In genomic region chr22:36295247-36295646, GRCh38 we compare ENCODE assay signal across 32 cellular contexts. TPM values are rescaled to one million over a fixed set of nuclear protein-coding genes. Genes with fewer than 3 reads are reported as not detected.
DNase-seq lines count a peak whose midpoint lies in the region; ATAC-seq, FAIRE-seq and TF ChIP-seq lines count a peak whose summit lies in the region.
"Had no signal": no experiment of that assay in that cellular context is flagged by ENCODE, and none has a peak within 500 bp of the region (broad histone marks: within the 10 kb centered on the region; RNA-seq: fewer than 3 reads in every experiment).

No MANE protein-coding gene starts in this region.

- no peak for TF ChIP-seq EP300 in HepG2 (IDR thresholded peaks at IDR 0.05; ENCODE audit: low read depth in 2 of 2, low read length in 2 of 2)
- TF ChIP-seq EP300 in HepG2 (CRISPR knock-in tag; IDR thresholded peaks at IDR 0.05; ENCODE audit: borderline replicate concordance) = no peak

- DNase-seq in MCF 10A (ENCODE audit: unreplicated experiment) (no peak), mammary epithelial cell (no peak), HepG2 (ENCODE audit: low spot score) (no peak), foreskin fibroblast (no peak), NCI-H526 (lab: John Stamatoyannopoulos, UW) (no peak)
- no peak for DNase-seq in stimulated activated naive B cell treated with anti-CD40 and anti-IgM and Interleukin-4, amounts not matched to agents 10 μg/mL and 1 μg/mL and 100 μg/mL, for 72 hours
- DNase-seq: activated effector memory CD4-positive, alpha-beta T cell treated with Interleukin-2 at 50 U/mL for 16 hours; amygdala; Caco-2; esophagus squamous epithelium; GDM1; hippocampal formation; immature natural killer cell; natural killer cell; NCI-H1105; NCI-H187 treated with DMSO at 0.1 percent for 48 hours; NCI-H2171 treated with DMSO at 0.1 percent for 48 hours; NCI-H524; PC-9; SIG-M5; stimulated activated CD4-positive, alpha-beta T cell treated with anti-CD3 and anti-CD28 coated beads, Interleukin-2, amount 100 ng/mL, for 24 hours; SW 1271; upper lobe of left lung had no signal

- peaks cover 82% of the 10 kb centered on the region for H3K79me2 ChIP-seq in mammary epithelial cell (ENCODE audit: insufficient read depth, low read length)
- H3K79me2 ChIP-seq in HepG2 (ENCODE audit: insufficient read depth, low read length) = no peaks in the 10 kb centered on the region

- H3K36me3 ChIP-seq in mammary epithelial cell (ENCODE audit: insufficient read depth, low read length) = peaks cover 71% of the 10 kb centered on the region
- peaks cover 70 to 87% of the 10 kb centered on the region in 2 experiments for H3K36me3 ChIP-seq in HepG2 (replicated peaks in 1 of 2; ENCODE audit: control insufficient read depth in 1 of 2, insufficient read depth in 2 of 2, low read length in 2 of 2)

- TF ChIP-seq CTCF in MCF 10A (IDR thresholded peaks at IDR 0.05; ENCODE audit: unreplicated experiment) (no peak), mammary epithelial cell (conservative IDR thresholded peaks at IDR 0.05 in 1 of 2, IDR thresholded peaks at IDR 0.05 in 1 of 2; ENCODE audit: extremely low read depth in 1 of 2, insufficient read depth in 1 of 2, low read depth in 1 of 2, low read length in 2 of 2) (no peak), HepG2 (CRISPR knock-in tag; IDR thresholded peaks at IDR 0.05) (no peak), foreskin fibroblast (IDR thresholded peaks at IDR 0.05; ENCODE audit: low read depth, low read length) (no peak)

- ATAC-seq in activated T-helper 17 cell treated with anti-CD3 and anti-CD28 coated beads, Interleukin-2, amount 50 U/mL, for 72 hours (replicated peaks) = no peak
- ATAC-seq in HepG2 = no peak
- no peak for ATAC-seq in stimulated activated naive B cell treated with anti-CD40 and anti-IgM and Interleukin-4, amounts not matched to agents 10 μg/mL and 1 μg/mL and 100 μg/mL, for 72 hours (replicated peaks)
- no peak for ATAC-seq in HG03097 (IDR thresholded peaks at IDR 0.05; ENCODE audit: low FRiP score, unreplicated experiment)
- ATAC-seq: left lobe of liver, natural killer cell had no signal

- H3K36me3 Mint-ChIP-seq in MCF 10A (ENCODE audit: insufficient read depth, unreplicated experiment) = peaks cover 91% of the 10 kb centered on the region
- H3K36me3 Mint-ChIP-seq in activated T-helper 17 cell treated with anti-CD3 and anti-CD28 coated beads, Interleukin-2, amount 50 U/mL, for 72 hours (ENCODE audit: low read depth) = peaks cover 96% of the 10 kb centered on the region
- peaks cover 63 to 74% of the 10 kb centered on the region in 2 donors for H3K36me3 Mint-ChIP-seq in stimulated activated naive B cell treated with anti-CD40 and anti-IgM and Interleukin-4, amounts not matched to agents 10 μg/mL and 1 μg/mL and 100 μg/mL, for 72 hours

- H3K9me3 ChIP-seq in mammary epithelial cell (replicated peaks; ENCODE audit: insufficient read depth, low read length) (no peaks in the 10 kb centered on the region), HepG2 (ENCODE audit: low read length) (no peaks in the 10 kb centered on the region)
- H3K9me3 ChIP-seq: Caco-2, esophagus squamous epithelium, upper lobe of left lung had no signal

- H3K4me3 Mint-ChIP-seq in MCF 10A (ENCODE audit: unreplicated experiment) = no peak overlapping the region
- H3K4me3 Mint-ChIP-seq in activated T-helper 17 cell treated with anti-CD3 and anti-CD28 coated beads, Interleukin-2, amount 50 U/mL, for 72 hours = no peak overlapping the region
- no peak overlapping the region for H3K4me3 Mint-ChIP-seq in stimulated activated naive B cell treated with anti-CD40 and anti-IgM and Interleukin-4, amounts not matched to agents 10 μg/mL and 1 μg/mL and 100 μg/mL, for 72 hours
- H3K4me3 Mint-ChIP-seq: immature natural killer cell, mesothelial cell of epicardium, natural killer cell had no signal

- no peak for TF ChIP-seq POLR2A in HepG2 (IDR thresholded peaks at IDR 0.05; ENCODE audit: insufficient read depth in 1 of 2, low read depth in 2 of 2, low read length in 2 of 2)

- intact Hi-C loops in MCF 10A (cut with micrococcal nuclease) = no loop called here
- intact Hi-C loops in mammary epithelial cell (cut with micrococcal nuclease) = no loop called here
- intact Hi-C loops in HepG2 (cut with micrococcal nuclease; ENCODE audit: unreplicated experiment) = no loop called here

- H3K4me1 Mint-ChIP-seq in MCF 10A (ENCODE audit: insufficient read depth, unreplicated experiment) = no peaks in the 10 kb centered on the region
- H3K4me1 Mint-ChIP-seq in activated T-helper 17 cell treated with anti-CD3 and anti-CD28 coated beads, Interleukin-2, amount 50 U/mL, for 72 hours = peaks cover 9% of the 10 kb centered on the region
- H3K4me1 Mint-ChIP-seq in stimulated activated naive B cell treated with anti-CD40 and anti-IgM and Interleukin-4, amounts not matched to agents 10 μg/mL and 1 μg/mL and 100 μg/mL, for 72 hours = peaks cover 6 to 19% of the 10 kb centered on the region in 2 donors
- H3K4me1 Mint-ChIP-seq: mesothelial cell of epicardium had no signal

- no peaks in the 10 kb centered on the region for H3K4me1 ChIP-seq in mammary epithelial cell (ENCODE audit: insufficient read depth, low read length)
- no peaks in the 10 kb centered on the region for H3K4me1 ChIP-seq in HepG2 (ENCODE audit: insufficient read depth, low read length)
- H3K4me1 ChIP-seq: Caco-2, esophagus squamous epithelium had no signal

- in situ Hi-C loops in mammary epithelial cell (cut with MboI; ENCODE audit: low sequenced_read_pairs in 2 of 2) = no loop called here
- in situ Hi-C loops in HepG2 (cut with HindIII; ENCODE audit: extremely low pct_ligation_motif_present, low pct_unique_long_range_greater_than_20kb) = no loop called here

- no peak overlapping the region for H3K4me2 ChIP-seq in mammary epithelial cell (ENCODE audit: insufficient read depth, low read depth, low read length)
- no peak overlapping the region for H3K4me2 ChIP-seq in HepG2 (ENCODE audit: low read depth, low read length)
- H3K4me2 ChIP-seq: BLaER1 treated with 17β-estradiol and CSF1 and Interleukin-3, amounts not matched to agents 10 nM and 100 nM; PC-9 had no signal

- dilution Hi-C loops in mammary epithelial cell (cut with HindIII; ENCODE audit: low sequenced_read_pairs) = no loop called here

- POLR2A ChIA-PET in MCF 10A (lab: Yijun Ruan, JAX) (interaction anchor here (0.5 kb wide), 1 partner anchor 36 kb away, joined by 3 read pairs; no protein-coding TSS in a partner anchor), HepG2 (lab: Yijun Ruan, JAX) (no interaction called here)

- CTCF ChIA-PET in MCF 10A (lab: Yijun Ruan, JAX) (interaction anchor here (1.1 to 11.4 kb wide), 3 partner anchors 9 to 174 kb away, joined by 3 to 180 read pairs (median 8); no protein-coding TSS in a partner anchor), mammary epithelial cell (lab: Charles Lee; ENCODE audit: low non-redundant PET) (no interaction called here), HepG2 (lab: Yijun Ruan, JAX; ENCODE audit: low intra/inter-chr PET ratio, low total read pairs) (no interaction called here)

- H3K9ac ChIP-seq in mammary epithelial cell (ENCODE audit: insufficient read depth, low read length) (no peak overlapping the region), HepG2 (ENCODE audit: insufficient read depth, low read depth, low read length) (no peak overlapping the region)
- H3K9ac ChIP-seq: BLaER1 treated with 17β-estradiol and CSF1 and Interleukin-3, amounts not matched to agents 10 nM and 100 nM had no signal

- H3K27me3 ChIP-seq in mammary epithelial cell (ENCODE audit: insufficient read depth, low read length) (no peaks in the 10 kb centered on the region), HepG2 (ENCODE audit: control insufficient read depth in 1 of 2, insufficient read depth in 2 of 2, low read length in 2 of 2) (no peaks in the 10 kb centered on the region)
- H3K27me3 ChIP-seq: BLaER1 treated with 17β-estradiol and CSF1 and Interleukin-3, amounts not matched to agents 10 nM and 100 nM; esophagus squamous epithelium; upper lobe of left lung had no signal

- H3K4me3 ChIP-seq in mammary epithelial cell (replicated peaks in 1 of 3; ENCODE audit: insufficient read depth in 1 of 3, low read depth in 2 of 3, low read length in 3 of 3) (no peak overlapping the region), HepG2 (replicated peaks in 1 of 3; ENCODE audit: insufficient read depth in 1 of 3, low read depth in 2 of 3, low read length in 3 of 3) (no peak overlapping the region), foreskin fibroblast (ENCODE audit: low read depth in 1 of 2, low read length in 2 of 2) (no peak overlapping the region)
- H3K4me3 ChIP-seq: coronary artery, esophagus squamous epithelium, PC-9, skin epidermis, upper lobe of left lung had no signal

- no TSS peak for BruUV-seq in MCF 10A (replicated peaks; lab: Mats Ljungman, UMichigan)
- no TSS peak for BruUV-seq in mammary epithelial cell (replicated peaks; lab: Mats Ljungman, UMichigan)
- BruUV-seq in HepG2 (replicated peaks; lab: Mats Ljungman, UMichigan) = no TSS peak

- WGBS in mammary epithelial cell (ENCODE audit: low coverage, missing lambda C conversion rate) = 63% methylated on average over 6 of the region's 7 CpGs
- 93% methylated on average over 4 of the region's 7 CpGs for WGBS in HepG2 (ENCODE audit: low lambda C conversion rate)

- H4K20me1 ChIP-seq in mammary epithelial cell (ENCODE audit: insufficient read depth, low read length) = peaks cover 3% of the 10 kb centered on the region
- no peaks in the 10 kb centered on the region for H4K20me1 ChIP-seq in HepG2 (ENCODE audit: insufficient read depth, low read length)

- H2AFZ ChIP-seq in mammary epithelial cell (ENCODE audit: low read depth, low read length) (no peak overlapping the region), HepG2 (ENCODE audit: low read length) (no peak overlapping the region)
- H2AFZ ChIP-seq: PC-9 had no signal

- peak overlapping the region; percentile 18 for H3K27ac Mint-ChIP-seq in MCF 10A (ENCODE audit: low read depth, unreplicated experiment)
- H3K27ac Mint-ChIP-seq in activated T-helper 17 cell treated with anti-CD3 and anti-CD28 coated beads, Interleukin-2, amount 50 U/mL, for 72 hours = peak overlapping the region; percentile 55
- peak overlapping the region; percentile 80 for H3K27ac Mint-ChIP-seq in stimulated activated naive B cell treated with anti-CD40 and anti-IgM and Interleukin-4, amounts not matched to agents 10 μg/mL and 1 μg/mL and 100 μg/mL, for 72 hours
- H3K27ac Mint-ChIP-seq: mesothelial cell of epicardium had no signal

- H3K9me3 Mint-ChIP-seq in MCF 10A (ENCODE audit: unreplicated experiment) = no peaks in the 10 kb centered on the region
- no peaks in the 10 kb centered on the region for H3K9me3 Mint-ChIP-seq in activated T-helper 17 cell treated with anti-CD3 and anti-CD28 coated beads, Interleukin-2, amount 50 U/mL, for 72 hours
- H3K9me3 Mint-ChIP-seq in stimulated activated naive B cell treated with anti-CD40 and anti-IgM and Interleukin-4, amounts not matched to agents 10 μg/mL and 1 μg/mL and 100 μg/mL, for 72 hours = no peaks in the 10 kb centered on the region
- H3K9me3 Mint-ChIP-seq: immature natural killer cell, natural killer cell had no signal

- no peak for TF ChIP-seq RAD21 in HepG2 (CRISPR knock-in tag; IDR thresholded peaks at IDR 0.05)

- FAIRE-seq in HepG2 (lab: Jason Lieb, UNC) = no peak
- FAIRE-seq: bronchial epithelial cell, frontal cortex had no signal

- H3K27ac ChIP-seq in mammary epithelial cell (ENCODE audit: insufficient read depth, low read depth, low read length) (no peak overlapping the region), HepG2 (ENCODE audit: extremely low read length, insufficient read depth, low read length) (no peak overlapping the region)
- H3K27ac ChIP-seq: BLaER1 treated with 17β-estradiol and CSF1 and Interleukin-3, amounts not matched to agents 10 nM and 100 nM; coronary artery; PC-9; upper lobe of left lung had no signal

- H3K27me3 Mint-ChIP-seq in MCF 10A (ENCODE audit: insufficient read depth, unreplicated experiment) = no peaks in the 10 kb centered on the region
- no peaks in the 10 kb centered on the region for H3K27me3 Mint-ChIP-seq in activated T-helper 17 cell treated with anti-CD3 and anti-CD28 coated beads, Interleukin-2, amount 50 U/mL, for 72 hours
- H3K27me3 Mint-ChIP-seq in stimulated activated naive B cell treated with anti-CD40 and anti-IgM and Interleukin-4, amounts not matched to agents 10 μg/mL and 1 μg/mL and 100 μg/mL, for 72 hours = no peaks in the 10 kb centered on the region

RNA-seq across cellular contexts. Expression of gene APOL1, which starts 42.3 kb away (rescaled TPM):
- 0.14 and 0.69 TPM in 2 replicates for total RNA-seq in MCF 10A (2022)
- total RNA-seq in mammary epithelial cell = 1 to 10 TPM in 1 of 2 donors, under 1 TPM in 1; 0.26 to 1.2 TPM
- 0.34 TPM for polyA plus RNA-seq in mammary epithelial cell
- polyA minus RNA-seq in mammary epithelial cell = not detected
- 10 to 100 TPM; 52.8 to 89.4 TPM for total RNA-seq in activated T-helper 17 cell treated with anti-CD3 and anti-CD28 coated beads, Interleukin-2, amount 50 U/mL, for 72 hours
- total RNA-seq in HepG2 (2016; rRNA removed; fragmentation: Illumina TruSeq; extraction: Trizol) = 11.2 and 20.3 TPM in 2 replicates
- total RNA-seq in HepG2 (2016; cell fraction: cytosol; rRNA removed; fragmentation: Illumina TruSeq; extraction: Trizol; ENCODE audit: low read depth) = 2.3 and 2.8 TPM in 2 replicates
- 10.1 and 20.9 TPM in 2 replicates for total RNA-seq in HepG2 (2016; cell fraction: insoluble cytoplasmic fraction; rRNA removed; fragmentation: Illumina TruSeq; extraction: Trizol)
- total RNA-seq in HepG2 (2016; cell fraction: membrane; rRNA removed; fragmentation: Illumina TruSeq; extraction: Trizol) = 3.2 and 3.4 TPM in 2 replicates
- total RNA-seq in HepG2 (2016; cell fraction: nucleus; rRNA removed; fragmentation: Illumina TruSeq; extraction: Trizol) = 19.4 and 20.3 TPM in 2 replicates
- polyA plus RNA-seq in HepG2 (2011; rRNA removed) = 75.0 and 124 TPM in 2 replicates
- 57.2 and 84.6 TPM in 2 replicates for polyA plus RNA-seq in HepG2 (2011; cell fraction: cytosol; rRNA removed)
- polyA plus RNA-seq in HepG2 (2011; cell fraction: nucleus; rRNA removed) = 110 and 144 TPM in 2 replicates
- polyA plus RNA-seq in HepG2 (2012) = 126 and 159 TPM in 2 replicates
- polyA plus RNA-seq in HepG2 (2016; cell fraction: cytosol; fragmentation: Illumina TruSeq; extraction: Trizol; ENCODE audit: low read depth) = 2.5 and 2.9 TPM in 2 replicates
- 12.0 and 13.0 TPM in 2 replicates for polyA plus RNA-seq in HepG2 (2016; cell fraction: insoluble cytoplasmic fraction; fragmentation: Illumina TruSeq; extraction: Trizol; ENCODE audit: low read depth)
- polyA plus RNA-seq in HepG2 (2016; cell fraction: membrane; fragmentation: Illumina TruSeq; extraction: Trizol; ENCODE audit: low read depth) = 3.3 and 3.8 TPM in 2 replicates
- polyA plus RNA-seq in HepG2 (2016; cell fraction: nucleus; fragmentation: Illumina TruSeq; extraction: Trizol; ENCODE audit: insufficient read depth, low read depth) = 37.3 and 42.3 TPM in 2 replicates
- polyA minus RNA-seq in HepG2 (2011; rRNA and poly(A)+ RNA removed; ENCODE audit: low replicate concordance) = 2.0 and 61.9 TPM in 2 replicates
- polyA minus RNA-seq in HepG2 (2011; cell fraction: cytosol; rRNA and poly(A)+ RNA removed) = 61.5 and 88.3 TPM in 2 replicates
- polyA minus RNA-seq in HepG2 (2011; cell fraction: nucleus; rRNA and poly(A)+ RNA removed) = 34.2 and 54.7 TPM in 2 replicates

RNA-seq across cellular contexts. Expression of gene APOL2, which starts 55.9 kb away (rescaled TPM):
- total RNA-seq in MCF 10A (2022) = 16.0 and 38.7 TPM in 2 replicates
- total RNA-seq in mammary epithelial cell = 10 to 100 TPM; 16.8 to 24.3 TPM
- 9.5 TPM for polyA plus RNA-seq in mammary epithelial cell
- polyA minus RNA-seq in mammary epithelial cell = 36.0 TPM
- 100 to 1,000 TPM; 105 to 116 TPM for total RNA-seq in activated T-helper 17 cell treated with anti-CD3 and anti-CD28 coated beads, Interleukin-2, amount 50 U/mL, for 72 hours
- total RNA-seq in HepG2 (2016; rRNA removed; fragmentation: Illumina TruSeq; extraction: Trizol) = 28.7 and 34.3 TPM in 2 replicates
- 2.5 and 3.6 TPM in 2 replicates for total RNA-seq in HepG2 (2016; cell fraction: cytosol; rRNA removed; fragmentation: Illumina TruSeq; extraction: Trizol; ENCODE audit: low read depth)
- total RNA-seq in HepG2 (2016; cell fraction: insoluble cytoplasmic fraction; rRNA removed; fragmentation: Illumina TruSeq; extraction: Trizol) = 27.0 and 29.3 TPM in 2 replicates
- 8.2 and 9.0 TPM in 2 replicates for total RNA-seq in HepG2 (2016; cell fraction: membrane; rRNA removed; fragmentation: Illumina TruSeq; extraction: Trizol)
- 16.8 and 21.4 TPM in 2 replicates for total RNA-seq in HepG2 (2016; cell fraction: nucleus; rRNA removed; fragmentation: Illumina TruSeq; extraction: Trizol)
- 51.2 and 94.4 TPM in 2 replicates for polyA plus RNA-seq in HepG2 (2011; rRNA removed)
- 53.4 and 72.6 TPM in 2 replicates for polyA plus RNA-seq in HepG2 (2011; cell fraction: cytosol; rRNA removed)
- polyA plus RNA-seq in HepG2 (2011; cell fraction: nucleus; rRNA removed) = 195 and 245 TPM in 2 replicates
- 58.3 and 88.7 TPM in 2 replicates for polyA plus RNA-seq in HepG2 (2012)
- 1.8 TPM in 2 replicates for polyA plus RNA-seq in HepG2 (2016; cell fraction: cytosol; fragmentation: Illumina TruSeq; extraction: Trizol; ENCODE audit: low read depth)
- polyA plus RNA-seq in HepG2 (2016; cell fraction: insoluble cytoplasmic fraction; fragmentation: Illumina TruSeq; extraction: Trizol; ENCODE audit: low read depth) = 20.2 and 26.3 TPM in 2 replicates
- polyA plus RNA-seq in HepG2 (2016; cell fraction: membrane; fragmentation: Illumina TruSeq; extraction: Trizol; ENCODE audit: low read depth) = 4.4 and 5.1 TPM in 2 replicates
- 31.6 and 34.2 TPM in 2 replicates for polyA plus RNA-seq in HepG2 (2016; cell fraction: nucleus; fragmentation: Illumina TruSeq; extraction: Trizol; ENCODE audit: insufficient read depth, low read depth)
- 34.5 and 120 TPM in 2 replicates for polyA minus RNA-seq in HepG2 (2011; rRNA and poly(A)+ RNA removed; ENCODE audit: low replicate concordance)
- polyA minus RNA-seq in HepG2 (2011; cell fraction: cytosol; rRNA and poly(A)+ RNA removed) = 39.4 and 67.2 TPM in 2 replicates
- 44.7 and 77.3 TPM in 2 replicates for polyA minus RNA-seq in HepG2 (2011; cell fraction: nucleus; rRNA and poly(A)+ RNA removed)

Comparison
In these comparisons a context has a peak if more than half of its experiments do, and no peak if none do; other contexts are left out.
1. H3K27ac Mint-ChIP-seq: peak in every context shown above with its lines; median percentile 80 in stimulated activated naive B cell treated with anti-CD40 and anti-IgM and Interleukin-4, amounts not matched to agents 10 μg/mL and 1 μg/mL and 100 μg/mL, for 72 hours; 55 in activated T-helper 17 cell treated with anti-CD3 and anti-CD28 coated beads, Interleukin-2, amount 50 U/mL, for 72 hours; 18 in MCF 10A.